ENCODE assay signal across 26 cellular contexts in genomic region chr17:12806630-12807029, GRCh38.
"Had no signal": no experiment of that assay in that cellular context is flagged by ENCODE, and none has a peak within 500 bp of the region (broad histone marks: within the 10 kb centered on the region; RNA-seq: fewer than 3 reads in every experiment).

No MANE protein-coding gene starts in this region.

- H3K36me3 ChIP-seq: stomach, suprapubic skin, thoracic aorta, thyroid gland, tibial nerve, transverse colon, upper lobe of left lung, upper lobe of right lung, uterus, vagina had no signal

- H3K27ac ChIP-seq: stomach, suprapubic skin, testis, thoracic aorta, thyroid gland, tibial artery, tibial nerve, transverse colon, upper lobe of left lung, upper lobe of right lung, uterus, vagina had no signal

- H3K27me3 ChIP-seq: stomach, suprapubic skin, testis, thyroid gland, tibial artery, tibial nerve, transverse colon, upper lobe of left lung, upper lobe of right lung, uterus, vagina had no signal

- ATAC-seq: stimulated activated effector memory CD8-positive, alpha-beta T cell treated with anti-CD3 and anti-CD28 coated beads, Interleukin-12 subunit alpha, Interleukin-12 subunit beta, amount 100 ng/mL, for 72 hours; stimulated activated memory B cell treated with anti-CD40 and anti-IgM and Interleukin-4, amounts not matched to agents 10 μg/mL and 1 μg/mL and 100 μg/mL, for 72 hours; stimulated activated naive B cell treated with anti-CD40 and anti-IgM and Interleukin-4, amounts not matched to agents 10 μg/mL and 1 μg/mL and 100 μg/mL, for 72 hours; stimulated activated naive CD8-positive, alpha-beta T cell treated with anti-CD3 and anti-CD28 coated beads, Interleukin-15, amount 100 ng/mL, for 72 hours; stimulated activated naive CD8-positive, alpha-beta T cell treated with anti-CD3 and anti-CD28 coated beads, Interleukin-15, Interleukin-2, amounts not matched to agents 100 U/mL and 50 U/mL, for 24 hours; upper lobe of right lung had no signal

- FAIRE-seq: urothelium cell line had no signal

- H3K4me1 ChIP-seq: stomach, suprapubic skin, testis, thyroid gland, tibial artery, tibial nerve, upper lobe of right lung, uterus, vagina had no signal

- DNase-seq: stimulated activated CD4-positive, alpha-beta T cell treated with anti-CD3 and anti-CD28 coated beads, Interleukin-2, amount 100 ng/mL, for 48 hours; stimulated activated CD4-positive, alpha-beta T cell treated with anti-CD3 and anti-CD28 coated beads, Interleukin-4, amount 100 ng/mL, for 24 hours; stimulated activated CD4-positive, alpha-beta T cell treated with anti-CD3 and anti-CD28 coated beads, Interleukin-4, amount 100 ng/mL, for 4 hours; stimulated activated CD8-positive, alpha-beta memory T cell treated with anti-CD3 and anti-CD28 coated beads, Interleukin-4, amount 100 ng/mL, for 48 hours; stimulated activated naive B cell treated with anti-CD40 and anti-IgM and Interleukin-4, amounts not matched to agents 10 μg/mL and 1 μg/mL and 100 μg/mL, for 72 hours; stimulated activated naive CD4-positive, alpha-beta T cell; stimulated activated naive CD4-positive, alpha-beta T cell treated with Interleukin-2 at 50 U/mL for 16 hours; stimulated activated naive CD8-positive, alpha-beta T cell treated with anti-CD3 and anti-CD28 coated beads, Interleukin-15, amount 100 ng/mL, for 72 hours; stimulated activated naive CD8-positive, alpha-beta T cell treated with anti-CD3 and anti-CD28 coated beads, Interleukin-15, Interleukin-2, amounts not matched to agents 100 U/mL and 50 U/mL, for 24 hours; stomach; substantia nigra; testis; thyroid gland; tibial artery; transverse colon; trophoblast cell; upper lobe of left lung; upper lobe of right lung; uterus had no signal

- H3K9me3 ChIP-seq: testis, thyroid gland, vagina had no signal

- H3K4me3 ChIP-seq: stomach, suprapubic skin, testis, thoracic aorta, thyroid gland, tibial artery, tibial nerve, transverse colon, upper lobe of left lung, upper lobe of right lung, uterus, vagina had no signal
